ENCODE assay signal across 1 cellular context in the genomic region with DNA sequence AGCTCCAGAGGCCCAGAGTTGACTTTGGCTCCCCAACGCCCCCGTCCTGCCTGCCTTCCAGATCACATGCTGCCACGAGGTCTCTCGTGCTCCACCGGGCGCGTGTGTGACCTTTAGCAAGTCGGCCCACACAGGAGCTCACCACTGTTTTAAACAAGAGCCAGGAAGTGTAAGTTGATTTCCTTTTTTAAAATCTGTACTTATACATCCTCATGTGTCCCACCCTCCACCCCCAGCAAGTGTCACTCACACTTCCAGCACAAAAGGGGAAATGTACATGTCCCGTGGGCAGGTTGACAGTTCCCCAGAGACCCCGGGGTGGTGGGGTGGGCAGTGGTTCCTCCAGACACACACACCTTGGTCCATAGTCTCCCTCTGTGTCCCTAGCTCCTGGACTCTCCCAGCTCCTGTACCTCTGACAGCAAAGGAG.
A peak's percentile ranks its signal among the peaks of the same experiment; 100 is the strongest.
TF ChIP-seq lines count a peak whose summit lies in the region.

No MANE protein-coding gene starts in this region.

TF ChIP-seq in GM12878, 131 proteins besides CTCF, POLR2A, EP300 and RAD21 (continued from another document):
- TF ChIP-seq JUND (IDR thresholded peaks at IDR 0.05; ENCODE audit: low read depth, low read length) (no peak), NR2F1 (conservative IDR thresholded peaks at IDR 0.05) (peak; percentile 79), CHD1 (IDR thresholded peaks at IDR 0.05; ENCODE audit: low read depth, low read length) (no peak), FOXM1 (IDR thresholded peaks at IDR 0.05; ENCODE audit: low read depth, low read length) (no peak), NBN (IDR thresholded peaks at IDR 0.05) (peak; percentile 33; the same call in 1 of the 2 replicates), MTA3 (IDR thresholded peaks at IDR 0.05; ENCODE audit: borderline replicate concordance, low read length) (no peak), MYC (IDR thresholded peaks at IDR 0.05; ENCODE audit: insufficient read depth, insufficient read length, insufficient replicate concordance, low read length, severe bottlenecking) (no peak), POU2F2 (IDR thresholded peaks at IDR 0.05; ENCODE audit: borderline replicate concordance, low read depth, low read length) (no peak), LARP7 (IDR thresholded peaks at IDR 0.05) (no peak), ZNF217 (IDR thresholded peaks at IDR 0.05) (no peak), YY1 (IDR thresholded peaks at IDR 0.05; ENCODE audit: low read depth, low read length) (no peak), RELA (IDR thresholded peaks at IDR 0.05; ENCODE audit: borderline replicate concordance, partially characterized antibody) (no peak), MTA2 (IDR thresholded peaks at IDR 0.05; ENCODE audit: low read depth) (peak; percentile 33; the same call in 1 of the 2 replicates), ATF7 (IDR thresholded peaks at IDR 0.05; ENCODE audit: low read depth) (no peak), GATAD2B (conservative IDR thresholded peaks at IDR 0.05; ENCODE audit: low read depth) (0 out of 2 replicates have a peak, but pooled peaks have one; percentile 47), RFX5 (IDR thresholded peaks at IDR 0.05; ENCODE audit: low read depth, low read length) (no peak), KAT2A (conservative IDR thresholded peaks at IDR 0.05; ENCODE audit: control insufficient read depth, low read depth, low read length) (no peak), ZBED1 (IDR thresholded peaks at IDR 0.05; ENCODE audit: borderline replicate concordance) (no peak), TAF1 (IDR thresholded peaks at IDR 0.05; ENCODE audit: borderline replicate concordance, low read depth, low read length) (no peak), MXI1 (IDR thresholded peaks at IDR 0.05; ENCODE audit: low read depth, low read length) (no peak), SIN3A (IDR thresholded peaks at IDR 0.05; ENCODE audit: low read depth, low read length) (no peak), HDAC2 (IDR thresholded peaks at IDR 0.05) (no peak), TBL1XR1 (IDR thresholded peaks at IDR 0.05; ENCODE audit: low read depth, low read length) (no peak)
- TF ChIP-seq, protein P1, sequence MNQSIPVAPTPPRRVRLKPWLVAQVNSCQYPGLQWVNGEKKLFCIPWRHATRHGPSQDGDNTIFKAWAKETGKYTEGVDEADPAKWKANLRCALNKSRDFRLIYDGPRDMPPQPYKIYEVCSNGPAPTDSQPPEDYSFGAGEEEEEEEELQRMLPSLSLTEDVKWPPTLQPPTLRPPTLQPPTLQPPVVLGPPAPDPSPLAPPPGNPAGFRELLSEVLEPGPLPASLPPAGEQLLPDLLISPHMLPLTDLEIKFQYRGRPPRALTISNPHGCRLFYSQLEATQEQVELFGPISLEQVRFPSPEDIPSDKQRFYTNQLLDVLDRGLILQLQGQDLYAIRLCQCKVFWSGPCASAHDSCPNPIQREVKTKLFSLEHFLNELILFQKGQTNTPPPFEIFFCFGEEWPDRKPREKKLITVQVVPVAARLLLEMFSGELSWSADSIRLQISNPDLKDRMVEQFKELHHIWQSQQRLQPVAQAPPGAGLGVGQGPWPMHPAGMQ (IDR thresholded peaks at IDR 0.05; ENCODE audit: borderline replicate concordance) = no peak
- TF ChIP-seq, protein P2, sequence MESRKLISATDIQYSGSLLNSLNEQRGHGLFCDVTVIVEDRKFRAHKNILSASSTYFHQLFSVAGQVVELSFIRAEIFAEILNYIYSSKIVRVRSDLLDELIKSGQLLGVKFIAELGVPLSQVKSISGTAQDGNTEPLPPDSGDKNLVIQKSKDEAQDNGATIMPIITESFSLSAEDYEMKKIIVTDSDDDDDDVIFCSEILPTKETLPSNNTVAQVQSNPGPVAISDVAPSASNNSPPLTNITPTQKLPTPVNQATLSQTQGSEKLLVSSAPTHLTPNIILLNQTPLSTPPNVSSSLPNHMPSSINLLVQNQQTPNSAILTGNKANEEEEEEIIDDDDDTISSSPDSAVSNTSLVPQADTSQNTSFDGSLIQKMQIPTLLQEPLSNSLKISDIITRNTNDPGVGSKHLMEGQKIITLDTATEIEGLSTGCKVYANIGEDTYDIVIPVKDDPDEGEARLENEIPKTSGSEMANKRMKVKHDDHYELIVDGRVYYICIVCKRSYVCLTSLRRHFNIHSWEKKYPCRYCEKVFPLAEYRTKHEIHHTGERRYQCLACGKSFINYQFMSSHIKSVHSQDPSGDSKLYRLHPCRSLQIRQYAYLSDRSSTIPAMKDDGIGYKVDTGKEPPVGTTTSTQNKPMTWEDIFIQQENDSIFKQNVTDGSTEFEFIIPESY (IDR thresholded peaks at IDR 0.05) = no peak
- TF ChIP-seq, protein P3, sequence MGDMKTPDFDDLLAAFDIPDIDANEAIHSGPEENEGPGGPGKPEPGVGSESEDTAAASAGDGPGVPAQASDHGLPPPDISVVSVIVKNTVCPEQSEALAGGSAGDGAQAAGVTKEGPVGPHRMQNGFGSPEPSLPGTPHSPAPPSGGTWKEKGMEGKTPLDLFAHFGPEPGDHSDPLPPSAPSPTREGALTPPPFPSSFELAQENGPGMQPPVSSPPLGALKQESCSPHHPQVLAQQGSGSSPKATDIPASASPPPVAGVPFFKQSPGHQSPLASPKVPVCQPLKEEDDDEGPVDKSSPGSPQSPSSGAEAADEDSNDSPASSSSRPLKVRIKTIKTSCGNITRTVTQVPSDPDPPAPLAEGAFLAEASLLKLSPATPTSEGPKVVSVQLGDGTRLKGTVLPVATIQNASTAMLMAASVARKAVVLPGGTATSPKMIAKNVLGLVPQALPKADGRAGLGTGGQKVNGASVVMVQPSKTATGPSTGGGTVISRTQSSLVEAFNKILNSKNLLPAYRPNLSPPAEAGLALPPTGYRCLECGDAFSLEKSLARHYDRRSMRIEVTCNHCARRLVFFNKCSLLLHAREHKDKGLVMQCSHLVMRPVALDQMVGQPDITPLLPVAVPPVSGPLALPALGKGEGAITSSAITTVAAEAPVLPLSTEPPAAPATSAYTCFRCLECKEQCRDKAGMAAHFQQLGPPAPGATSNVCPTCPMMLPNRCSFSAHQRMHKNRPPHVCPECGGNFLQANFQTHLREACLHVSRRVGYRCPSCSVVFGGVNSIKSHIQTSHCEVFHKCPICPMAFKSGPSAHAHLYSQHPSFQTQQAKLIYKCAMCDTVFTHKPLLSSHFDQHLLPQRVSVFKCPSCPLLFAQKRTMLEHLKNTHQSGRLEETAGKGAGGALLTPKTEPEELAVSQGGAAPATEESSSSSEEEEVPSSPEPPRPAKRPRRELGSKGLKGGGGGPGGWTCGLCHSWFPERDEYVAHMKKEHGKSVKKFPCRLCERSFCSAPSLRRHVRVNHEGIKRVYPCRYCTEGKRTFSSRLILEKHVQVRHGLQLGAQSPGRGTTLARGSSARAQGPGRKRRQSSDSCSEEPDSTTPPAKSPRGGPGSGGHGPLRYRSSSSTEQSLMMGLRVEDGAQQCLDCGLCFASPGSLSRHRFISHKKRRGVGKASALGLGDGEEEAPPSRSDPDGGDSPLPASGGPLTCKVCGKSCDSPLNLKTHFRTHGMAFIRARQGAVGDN (IDR thresholded peaks at IDR 0.05) = peak; percentile 96
- TF ChIP-seq, protein P4, sequence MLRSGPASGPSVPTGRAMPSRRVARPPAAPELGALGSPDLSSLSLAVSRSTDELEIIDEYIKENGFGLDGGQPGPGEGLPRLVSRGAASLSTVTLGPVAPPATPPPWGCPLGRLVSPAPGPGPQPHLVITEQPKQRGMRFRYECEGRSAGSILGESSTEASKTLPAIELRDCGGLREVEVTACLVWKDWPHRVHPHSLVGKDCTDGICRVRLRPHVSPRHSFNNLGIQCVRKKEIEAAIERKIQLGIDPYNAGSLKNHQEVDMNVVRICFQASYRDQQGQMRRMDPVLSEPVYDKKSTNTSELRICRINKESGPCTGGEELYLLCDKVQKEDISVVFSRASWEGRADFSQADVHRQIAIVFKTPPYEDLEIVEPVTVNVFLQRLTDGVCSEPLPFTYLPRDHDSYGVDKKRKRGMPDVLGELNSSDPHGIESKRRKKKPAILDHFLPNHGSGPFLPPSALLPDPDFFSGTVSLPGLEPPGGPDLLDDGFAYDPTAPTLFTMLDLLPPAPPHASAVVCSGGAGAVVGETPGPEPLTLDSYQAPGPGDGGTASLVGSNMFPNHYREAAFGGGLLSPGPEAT (IDR thresholded peaks at IDR 0.05; ENCODE audit: low read depth) = no peak
- TF ChIP-seq, protein P5, sequence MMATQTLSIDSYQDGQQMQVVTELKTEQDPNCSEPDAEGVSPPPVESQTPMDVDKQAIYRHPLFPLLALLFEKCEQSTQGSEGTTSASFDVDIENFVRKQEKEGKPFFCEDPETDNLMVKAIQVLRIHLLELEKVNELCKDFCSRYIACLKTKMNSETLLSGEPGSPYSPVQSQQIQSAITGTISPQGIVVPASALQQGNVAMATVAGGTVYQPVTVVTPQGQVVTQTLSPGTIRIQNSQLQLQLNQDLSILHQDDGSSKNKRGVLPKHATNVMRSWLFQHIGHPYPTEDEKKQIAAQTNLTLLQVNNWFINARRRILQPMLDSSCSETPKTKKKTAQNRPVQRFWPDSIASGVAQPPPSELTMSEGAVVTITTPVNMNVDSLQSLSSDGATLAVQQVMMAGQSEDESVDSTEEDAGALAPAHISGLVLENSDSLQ (IDR thresholded peaks at IDR 0.05) = peak; percentile 86
- TF ChIP-seq, protein P6, sequence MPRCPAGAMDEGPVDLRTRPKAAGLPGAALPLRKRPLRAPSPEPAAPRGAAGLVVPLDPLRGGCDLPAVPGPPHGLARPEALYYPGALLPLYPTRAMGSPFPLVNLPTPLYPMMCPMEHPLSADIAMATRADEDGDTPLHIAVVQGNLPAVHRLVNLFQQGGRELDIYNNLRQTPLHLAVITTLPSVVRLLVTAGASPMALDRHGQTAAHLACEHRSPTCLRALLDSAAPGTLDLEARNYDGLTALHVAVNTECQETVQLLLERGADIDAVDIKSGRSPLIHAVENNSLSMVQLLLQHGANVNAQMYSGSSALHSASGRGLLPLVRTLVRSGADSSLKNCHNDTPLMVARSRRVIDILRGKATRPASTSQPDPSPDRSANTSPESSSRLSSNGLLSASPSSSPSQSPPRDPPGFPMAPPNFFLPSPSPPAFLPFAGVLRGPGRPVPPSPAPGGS (IDR thresholded peaks at IDR 0.05; ENCODE audit: borderline replicate concordance, insufficient read depth, low read depth, low read length, poor library complexity, severe bottlenecking) = no peak
TF ChIP-seq in GM12878: peak in this region for 21.
